Comparison of ENCODE assay signal across 10 cellular contexts in genomic region chr5:39755986-39756385, GRCh38.
DNase-seq lines count a peak whose midpoint lies in the region; TF ChIP-seq lines count a peak whose summit lies in the region.
"Had no signal": no experiment of that assay in that cellular context is flagged by ENCODE, and none has a peak within 500 bp of the region (broad histone marks: within the 10 kb centered on the region; RNA-seq: fewer than 3 reads in every experiment).

No MANE protein-coding gene starts in this region.

- POLR2A ChIA-PET in activated CD4-positive, alpha-beta T cell treated with anti-CD3 and anti-CD28 coated beads, Interleukin-2, amount 10 ng/mL, durations not matched to agents 7 days and 5 days (lab: Charles Lee), result no interaction called here

- H3K27ac ChIP-seq in GM23248, result peak overlapping the region; percentile 69
- H3K27ac ChIP-seq: lower lobe of right lung had no signal

- H3K79me2 ChIP-seq in GM23248 (ENCODE audit: insufficient read depth), result no peaks in the 10 kb centered on the region

- H3K4me2 ChIP-seq in GM23248 (ENCODE audit: unreplicated experiment), result peak overlapping the region; percentile 82

- no peak overlapping the region for H3K27ac Mint-ChIP-seq in activated CD4-positive, alpha-beta T cell treated with anti-CD3 and anti-CD28 coated beads, Interleukin-2, amount 10 ng/mL, durations not matched to agents 7 days and 5 days
- no peak overlapping the region for H3K27ac Mint-ChIP-seq in activated T-helper 1 cell treated with anti-CD3 and anti-CD28 coated beads, Interleukin-12 subunit alpha, Interleukin-12 subunit beta, Interleukin-2, Interleukin-4 antibody, amounts not matched to agents 30 ng/mL and 10 ng/mL and 1 ng/mL, durations not matched to agents 14 hours and 24 hours and 36 hours
- H3K27ac Mint-ChIP-seq: stimulated activated naive CD8-positive, alpha-beta T cell treated with anti-CD3 and anti-CD28 coated beads, Interleukin-15, Interleukin-2, amounts not matched to agents 100 ng/mL and 50 ng/mL, for 24 hours had no signal

- H3K27me3 ChIP-seq in GM23248 (replicated peaks; ENCODE audit: insufficient read depth), result no peaks in the 10 kb centered on the region

- CTCF ChIA-PET in activated CD4-positive, alpha-beta T cell treated with anti-CD3 and anti-CD28 coated beads, Interleukin-2, amount 10 ng/mL, durations not matched to agents 7 days and 5 days (lab: Charles Lee), result no interaction called here

- peaks cover 5% of the 10 kb centered on the region for H3K9me3 Mint-ChIP-seq in activated CD4-positive, alpha-beta T cell treated with anti-CD3 and anti-CD28 coated beads, Interleukin-2, amount 10 ng/mL, durations not matched to agents 7 days and 5 days
- peaks cover 9% of the 10 kb centered on the region for H3K9me3 Mint-ChIP-seq in activated T-helper 1 cell treated with anti-CD3 and anti-CD28 coated beads, Interleukin-12 subunit alpha, Interleukin-12 subunit beta, Interleukin-2, Interleukin-4 antibody, amounts not matched to agents 30 ng/mL and 10 ng/mL and 1 ng/mL, durations not matched to agents 14 hours and 24 hours and 36 hours

- peak; percentile 97 for DNase-seq in GM23248
- peak; percentile 30 to 86 for DNase-seq in SW 1271 (lab: John Stamatoyannopoulos, UW)
- peak; percentile 92 for DNase-seq in fibroblast of villous mesenchyme (ENCODE audit: low read depth)
- peak; percentile 71 for DNase-seq in smooth muscle cell of the brain vasculature (ENCODE audit: low read depth, low spot score)
- no peak for DNase-seq in stimulated activated CD4-positive, alpha-beta T cell treated with anti-CD3 and anti-CD28 coated beads, Interleukin-2, amount 100 ng/mL, for 24 hours
- no peak for DNase-seq in activated CD4-positive, alpha-beta T cell treated with anti-CD3 and anti-CD28 coated beads, Interleukin-2, amount 10 ng/mL, durations not matched to agents 7 days and 5 days
- DNase-seq in activated T-helper 1 cell treated with anti-CD3 and anti-CD28 coated beads, Interleukin-12 subunit alpha, Interleukin-12 subunit beta, Interleukin-2, Interleukin-4 antibody, amounts not matched to agents 30 ng/mL and 10 ng/mL and 1 ng/mL, durations not matched to agents 14 hours and 24 hours and 36 hours (ENCODE audit: low spot score), result no peak
- DNase-seq: lower lobe of right lung had no signal

- peaks cover 37% of the 10 kb centered on the region for H3K4me1 ChIP-seq in GM23248 (ENCODE audit: insufficient read depth)
- H3K4me1 ChIP-seq: lower lobe of right lung had no signal

- H3K9me2 ChIP-seq in GM23248 (ENCODE audit: insufficient read depth), result no peaks in the 10 kb centered on the region

- peak overlapping the region; percentile 29; the same call in 1 of the 2 replicates for H3K9ac ChIP-seq in GM23248

- no peak overlapping the region; the same call in 1 of the 2 replicates for H3K4me3 ChIP-seq in GM23248
- H3K4me3 ChIP-seq in fibroblast of villous mesenchyme (ENCODE audit: low read depth, low read length), result no peak overlapping the region
- H3K4me3 ChIP-seq: lower lobe of right lung, skin epidermis had no signal

- no peaks in the 10 kb centered on the region for H4K20me1 ChIP-seq in GM23248 (ENCODE audit: insufficient read depth)

- no peak overlapping the region for H2AFZ ChIP-seq in GM23248

- peaks cover 27% of the 10 kb centered on the region for H3F3A ChIP-seq in GM23248 (ENCODE audit: insufficient read depth)

- no peak for TF ChIP-seq CTCF in fibroblast of villous mesenchyme (IDR thresholded peaks at IDR 0.05; ENCODE audit: insufficient read depth, low read depth, low read length)

- H3K36me3 ChIP-seq in GM23248 (ENCODE audit: low read depth), result no peaks in the 10 kb centered on the region
- H3K36me3 ChIP-seq: lower lobe of right lung had no signal

- no peaks in the 10 kb centered on the region for H3K4me1 Mint-ChIP-seq in activated CD4-positive, alpha-beta T cell treated with anti-CD3 and anti-CD28 coated beads, Interleukin-2, amount 10 ng/mL, durations not matched to agents 7 days and 5 days
- H3K4me1 Mint-ChIP-seq in activated T-helper 1 cell treated with anti-CD3 and anti-CD28 coated beads, Interleukin-12 subunit alpha, Interleukin-12 subunit beta, Interleukin-2, Interleukin-4 antibody, amounts not matched to agents 30 ng/mL and 10 ng/mL and 1 ng/mL, durations not matched to agents 14 hours and 24 hours and 36 hours (ENCODE audit: low read depth), result no peaks in the 10 kb centered on the region

- H3K9me3 ChIP-seq in GM23248 (ENCODE audit: low read depth), result peaks cover 2% of the 10 kb centered on the region
- H3K9me3 ChIP-seq: lower lobe of right lung had no signal

- peaks cover 2% of the 10 kb centered on the region for H3K27me3 Mint-ChIP-seq in activated CD4-positive, alpha-beta T cell treated with anti-CD3 and anti-CD28 coated beads, Interleukin-2, amount 10 ng/mL, durations not matched to agents 7 days and 5 days
- no peaks in the 10 kb centered on the region for H3K27me3 Mint-ChIP-seq in activated T-helper 1 cell treated with anti-CD3 and anti-CD28 coated beads, Interleukin-12 subunit alpha, Interleukin-12 subunit beta, Interleukin-2, Interleukin-4 antibody, amounts not matched to agents 30 ng/mL and 10 ng/mL and 1 ng/mL, durations not matched to agents 14 hours and 24 hours and 36 hours (ENCODE audit: insufficient read depth)

- in situ Hi-C loops in GM23248 (cut with MboI), result no loop called here

- intact Hi-C loops in activated T-helper 1 cell treated with anti-CD3 and anti-CD28 coated beads, Interleukin-12 subunit alpha, Interleukin-12 subunit beta, Interleukin-2, Interleukin-4 antibody, amounts not matched to agents 30 ng/mL and 10 ng/mL and 1 ng/mL, durations not matched to agents 14 hours and 24 hours and 36 hours (cut with micrococcal nuclease), result no loop called here

- H3K4me3 Mint-ChIP-seq in activated CD4-positive, alpha-beta T cell treated with anti-CD3 and anti-CD28 coated beads, Interleukin-2, amount 10 ng/mL, durations not matched to agents 7 days and 5 days, result no peak overlapping the region
- no peak overlapping the region for H3K4me3 Mint-ChIP-seq in activated T-helper 1 cell treated with anti-CD3 and anti-CD28 coated beads, Interleukin-12 subunit alpha, Interleukin-12 subunit beta, Interleukin-2, Interleukin-4 antibody, amounts not matched to agents 30 ng/mL and 10 ng/mL and 1 ng/mL, durations not matched to agents 14 hours and 24 hours and 36 hours
- H3K4me3 Mint-ChIP-seq: stimulated activated naive CD8-positive, alpha-beta T cell treated with anti-CD3 and anti-CD28 coated beads, Interleukin-15, Interleukin-2, amounts not matched to agents 100 ng/mL and 50 ng/mL, for 24 hours had no signal

- H3K36me3 Mint-ChIP-seq in activated CD4-positive, alpha-beta T cell treated with anti-CD3 and anti-CD28 coated beads, Interleukin-2, amount 10 ng/mL, durations not matched to agents 7 days and 5 days (ENCODE audit: low read depth), result no peaks in the 10 kb centered on the region
- no peaks in the 10 kb centered on the region for H3K36me3 Mint-ChIP-seq in activated T-helper 1 cell treated with anti-CD3 and anti-CD28 coated beads, Interleukin-12 subunit alpha, Interleukin-12 subunit beta, Interleukin-2, Interleukin-4 antibody, amounts not matched to agents 30 ng/mL and 10 ng/mL and 1 ng/mL, durations not matched to agents 14 hours and 24 hours and 36 hours (ENCODE audit: low read depth)

Comparison
In these comparisons a context has a peak if more than half of its experiments do, and no peak if none do; other contexts are left out.
1. DNase-seq: peak in GM23248 (single experiment), SW 1271 (2 of 2), fibroblast of villous mesenchyme (single experiment) and smooth muscle cell of the brain vasculature (single experiment); none in stimulated activated CD4-positive, alpha-beta T cell treated with anti-CD3 and anti-CD28 coated beads, Interleukin-2, amount 100 ng/mL, for 24 hours (0 of 2), activated CD4-positive, alpha-beta T cell treated with anti-CD3 and anti-CD28 coated beads, Interleukin-2, amount 10 ng/mL, durations not matched to agents 7 days and 5 days (single experiment) and activated T-helper 1 cell treated with anti-CD3 and anti-CD28 coated beads, Interleukin-12 subunit alpha, Interleukin-12 subunit beta, Interleukin-2, Interleukin-4 antibody, amounts not matched to agents 30 ng/mL and 10 ng/mL and 1 ng/mL, durations not matched to agents 14 hours and 24 hours and 36 hours (single experiment).